In the genomic region with DNA sequence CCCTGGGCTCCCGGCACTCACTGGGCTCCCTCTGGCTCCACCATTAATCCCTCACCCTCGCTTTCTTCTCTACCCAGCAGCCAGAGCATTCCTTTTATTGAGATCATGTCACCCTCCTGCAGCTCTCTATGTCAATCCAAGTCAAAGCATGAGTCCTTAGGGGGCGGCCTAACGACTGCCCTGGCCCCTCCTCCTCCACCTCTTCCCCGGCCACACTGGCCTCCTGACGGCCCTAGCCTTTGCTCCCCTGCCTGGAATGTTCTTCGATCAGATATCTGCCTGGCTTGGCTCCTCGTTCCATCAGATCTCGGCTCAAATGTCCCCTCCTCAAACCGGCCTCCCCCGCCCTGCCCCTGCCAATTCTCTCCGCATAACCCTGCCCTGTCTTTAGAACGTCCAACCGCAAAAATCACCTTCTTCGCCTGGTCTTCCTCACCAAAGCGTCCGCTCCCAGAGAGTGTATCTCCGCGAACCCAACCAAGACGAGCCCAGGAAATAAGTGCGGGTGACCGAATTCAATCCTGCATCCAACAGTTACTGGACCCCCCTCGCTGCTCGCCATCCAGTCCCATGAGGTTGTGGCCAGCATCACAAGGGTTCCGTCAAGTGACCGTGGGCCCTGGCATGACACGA, we compare ENCODE assay signal across 29 cellular contexts. TPM values are rescaled to one million over a fixed set of nuclear protein-coding genes. Genes with fewer than 3 reads are reported as not detected.
DNase-seq lines count a peak whose midpoint lies in the region; ATAC-seq, FAIRE-seq and TF ChIP-seq lines count a peak whose summit lies in the region.
"Had no signal": no experiment of that assay in that cellular context is flagged by ENCODE, and none has a peak within 500 bp of the region (broad histone marks: within the 10 kb centered on the region; RNA-seq: fewer than 3 reads in every experiment).

No MANE protein-coding gene starts in this region.

- H3K9me3 ChIP-seq in sigmoid colon, result no peaks in the 10 kb centered on the region
- H3K9me3 ChIP-seq: A549, esophagus muscularis mucosa, prostate gland, tibial artery had no signal

- TF ChIP-seq EP300 in sigmoid colon (IDR thresholded peaks at IDR 0.05), result no peak

- no peaks in the 10 kb centered on the region for H3K27me3 ChIP-seq in sigmoid colon

- FAIRE-seq in GM12892 (lab: Jason Lieb, UNC), result no peak
- FAIRE-seq: A549, GM12878 had no signal

- peak overlapping the region in 2 of 4 donors; percentile 47 to 58 for H3K27ac ChIP-seq in sigmoid colon
- H3K27ac ChIP-seq: A549, brain microvascular endothelial cell, prostate gland, SK-N-MC, tibial artery had no signal

- H3K4me3 ChIP-seq in sigmoid colon, result no peak overlapping the region
- H3K4me3 ChIP-seq: A549, GM12878, prostate gland, SK-N-MC, smooth muscle cell had no signal

- no peak for TF ChIP-seq POLR2A in sigmoid colon (IDR thresholded peaks at IDR 0.05)
- no peak for TF ChIP-seq POLR2A in GM12892 (IDR thresholded peaks at IDR 0.05; ENCODE audit: low read depth, low read length)

- 75 to 78% methylated on average over 27 of the region's 27 CpGs for WGBS in sigmoid colon, 2 donors

- H3K4me1 ChIP-seq in sigmoid colon, result no peaks in the 10 kb centered on the region
- H3K4me1 ChIP-seq: A549, prostate gland had no signal

- H3K4me1 Mint-ChIP-seq in activated T-cell treated with anti-CD3 and anti-CD28 coated beads, Interleukin-2, amount 50 U/mL, for 72 hours (ENCODE audit: low read depth), result no peaks in the 10 kb centered on the region
- H3K4me1 Mint-ChIP-seq in WTC11, result peaks cover 9% of the 10 kb centered on the region

- no peak for DNase-seq in activated T-cell treated with anti-CD3 and anti-CD28 coated beads, Interleukin-2, amount 50 U/mL, for 72 hours
- no peak for DNase-seq in activated T-cell treated with anti-CD3 and anti-CD28 coated beads for 4 hours
- DNase-seq in WTC11 (ENCODE audit: low spot score), result no peak
- peak; percentile 52 for DNase-seq in islet precursor cell
- DNase-seq in sigmoid colon, result peak; percentile 55
- DNase-seq in NCI-H1417 (lab: John Stamatoyannopoulos, UW), result no peak
- DNase-seq in GM12892 (ENCODE audit: insufficient read length), result no peak
- DNase-seq: activated CD4-positive, alpha-beta T cell treated with anti-CD3 and anti-CD28 coated beads for 36 hours; activated CD8-positive, alpha-beta memory T cell treated with anti-CD3 and anti-CD28 coated beads, Interleukin-2, amount 50 U/mL, for 4 hours; activated naive CD4-positive, alpha-beta T cell treated with Interleukin-2 at 50 U/mL for 16 hours; brain microvascular endothelial cell; C1 segment of cervical spinal cord; GF-D8; left ventricle myocardium superior; NCI-H1105; NCI-H748 treated with DMSO at 0.1 percent for 48 hours; stimulated activated CD8-positive, alpha-beta memory T cell treated with anti-CD3 and anti-CD28 coated beads, Interleukin-4, amount 100 ng/mL, for 48 hours; T1000; tibial artery had no signal

- no peaks in the 10 kb centered on the region for H3K36me3 Mint-ChIP-seq in activated T-cell treated with anti-CD3 and anti-CD28 coated beads, Interleukin-2, amount 50 U/mL, for 72 hours (ENCODE audit: insufficient read depth in 2 of 2)
- no peaks in the 10 kb centered on the region for H3K36me3 Mint-ChIP-seq in WTC11

- H3K36me3 ChIP-seq in sigmoid colon, result no peaks in the 10 kb centered on the region
- H3K36me3 ChIP-seq: brain microvascular endothelial cell, esophagus muscularis mucosa, prostate gland, tibial artery had no signal

- no peak for ATAC-seq in activated T-cell treated with anti-CD3 and anti-CD28 coated beads, Interleukin-2, amount 50 U/mL, for 72 hours (replicated peaks in 1 of 2)
- ATAC-seq in WTC11 (peak; percentile 51), HG02763 (IDR thresholded peaks at IDR 0.05; ENCODE audit: unreplicated experiment) (no peak)
- ATAC-seq: A549; activated CD4-positive, alpha-beta T cell treated with anti-CD3 and anti-CD28 coated beads for 36 hours; GM12878; Panc1 had no signal

- CTCF ChIA-PET in WTC11 (lab: Charles Lee), result interaction anchor here (0.8 to 7.7 kb wide), 5 partner anchors 11 to 125 kb away, joined by 3 to 143 read pairs (median 3); a partner anchor contains a TSS

- no peak overlapping the region for H3K27ac Mint-ChIP-seq in activated T-cell treated with anti-CD3 and anti-CD28 coated beads, Interleukin-2, amount 50 U/mL, for 72 hours
- no peak overlapping the region for H3K27ac Mint-ChIP-seq in WTC11
- H3K27ac Mint-ChIP-seq: activated CD4-positive, alpha-beta T cell treated with anti-CD3 and anti-CD28 coated beads for 36 hours; dendritic cell treated with granulocyte-macrophage colony-stimulating factor and Interleukin-4, amounts not matched to agents 40 ng/mL and 50 ng/mL, for 4 days had no signal

- H3K4me3 Mint-ChIP-seq in activated T-cell treated with anti-CD3 and anti-CD28 coated beads, Interleukin-2, amount 50 U/mL, for 72 hours, result peak overlapping the region; percentile 23 to 61
- peak overlapping the region; percentile 55 for H3K4me3 Mint-ChIP-seq in WTC11
- H3K4me3 Mint-ChIP-seq: activated CD4-positive, alpha-beta T cell treated with anti-CD3 and anti-CD28 coated beads for 36 hours; dendritic cell treated with granulocyte-macrophage colony-stimulating factor and Interleukin-4, amounts not matched to agents 40 ng/mL and 50 ng/mL, for 4 days had no signal

- POLR2A ChIA-PET in WTC11 (lab: Charles Lee), result interaction anchor here (0.7 to 1.7 kb wide), 3 partner anchors 10 to 38 kb away, joined by 3 to 5 read pairs (median 4); a partner anchor contains a TSS

- peaks cover 43% of the 10 kb centered on the region for H3K27me3 Mint-ChIP-seq in activated T-cell treated with anti-CD3 and anti-CD28 coated beads, Interleukin-2, amount 50 U/mL, for 72 hours (ENCODE audit: low read depth)
- H3K27me3 Mint-ChIP-seq in WTC11 (ENCODE audit: low read depth), result peaks cover 8% of the 10 kb centered on the region

- H3K9me3 Mint-ChIP-seq in activated T-cell treated with anti-CD3 and anti-CD28 coated beads, Interleukin-2, amount 50 U/mL, for 72 hours, result no peaks in the 10 kb centered on the region
- no peaks in the 10 kb centered on the region for H3K9me3 Mint-ChIP-seq in WTC11
- H3K9me3 Mint-ChIP-seq: dendritic cell treated with granulocyte-macrophage colony-stimulating factor and Interleukin-4, amounts not matched to agents 40 ng/mL and 50 ng/mL, for 4 days had no signal

- TF ChIP-seq CTCF in WTC11 (IDR thresholded peaks at IDR 0.05) (no peak), sigmoid colon (IDR thresholded peaks at IDR 0.05) (no peak)

- intact Hi-C loops in sigmoid colon (cut with DNase I), result no loop called here

TF ChIP-seq in WTC11, 78 proteins besides CTCF, POLR2A, EP300 and RAD21 (continues in another document):
- TF ChIP-seq, protein P1, sequence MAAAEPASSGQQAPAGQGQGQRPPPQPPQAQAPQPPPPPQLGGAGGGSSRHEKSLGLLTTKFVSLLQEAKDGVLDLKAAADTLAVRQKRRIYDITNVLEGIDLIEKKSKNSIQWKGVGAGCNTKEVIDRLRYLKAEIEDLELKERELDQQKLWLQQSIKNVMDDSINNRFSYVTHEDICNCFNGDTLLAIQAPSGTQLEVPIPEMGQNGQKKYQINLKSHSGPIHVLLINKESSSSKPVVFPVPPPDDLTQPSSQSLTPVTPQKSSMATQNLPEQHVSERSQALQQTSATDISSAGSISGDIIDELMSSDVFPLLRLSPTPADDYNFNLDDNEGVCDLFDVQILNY (CRISPR knock-in tag; IDR thresholded peaks at IDR 0.05), result no peak
- TF ChIP-seq ZNF138 (CRISPR knock-in tag; conservative IDR thresholded peaks at IDR 0.05) (no peak), GABPB1 (CRISPR knock-in tag; IDR thresholded peaks at IDR 0.05) (no peak), PRRX2 (CRISPR knock-in tag; IDR thresholded peaks at IDR 0.05) (no peak), NFYB (CRISPR knock-in tag; conservative IDR thresholded peaks at IDR 0.05; ENCODE audit: low read depth) (no peak), IRF2 (CRISPR knock-in tag; IDR thresholded peaks at IDR 0.05; ENCODE audit: borderline replicate concordance, low read depth) (no peak)
- TF ChIP-seq, protein P2, sequence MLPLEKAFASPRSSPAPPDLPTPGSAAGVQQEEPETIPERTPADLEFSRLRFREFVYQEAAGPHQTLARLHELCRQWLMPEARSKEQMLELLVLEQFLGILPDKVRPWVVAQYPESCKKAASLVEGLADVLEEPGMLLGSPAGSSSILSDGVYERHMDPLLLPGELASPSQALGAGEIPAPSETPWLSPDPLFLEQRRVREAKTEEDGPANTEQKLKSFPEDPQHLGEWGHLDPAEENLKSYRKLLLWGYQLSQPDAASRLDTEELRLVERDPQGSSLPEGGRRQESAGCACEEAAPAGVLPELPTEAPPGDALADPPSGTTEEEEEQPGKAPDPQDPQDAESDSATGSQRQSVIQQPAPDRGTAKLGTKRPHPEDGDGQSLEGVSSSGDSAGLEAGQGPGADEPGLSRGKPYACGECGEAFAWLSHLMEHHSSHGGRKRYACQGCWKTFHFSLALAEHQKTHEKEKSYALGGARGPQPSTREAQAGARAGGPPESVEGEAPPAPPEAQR (CRISPR knock-in tag; IDR thresholded peaks at IDR 0.05), result no peak

RNA-seq across cellular contexts. Expression of a gene that starts 0.7 kb away (rescaled TPM):
- 1 to 10 TPM in 1 of 2 donors, under 1 TPM in 1; 0.50 to 1.2 TPM for total RNA-seq in activated T-cell treated with anti-CD3 and anti-CD28 coated beads, Interleukin-2, amount 50 U/mL, for 72 hours
- total RNA-seq in WTC11 (2021) (8.6 to 14.3 TPM (median 12.1 TPM) in 3 replicates), sigmoid colon (100 to 1,000 TPM in 1 of 4 donors, 10 to 100 TPM in 3; 33.9 to 135 (median 64.2) TPM)
- polyA plus RNA-seq in sigmoid colon, result 1 to 10 TPM in 1 of 3 donors, not detected in 2; 4.6 TPM
- 2.3 TPM for polyA plus RNA-seq in GM12892 (2012; ENCODE audit: missing spikeins)

RNA-seq across cellular contexts. Expression of a gene that starts 13.4 kb away (rescaled TPM):
- total RNA-seq in activated T-cell treated with anti-CD3 and anti-CD28 coated beads, Interleukin-2, amount 50 U/mL, for 72 hours, result 1 to 10 TPM; 1.8 to 2.2 TPM
- total RNA-seq in WTC11 (2021), result 102 to 112 TPM (median 110 TPM) in 3 replicates
- 10 to 100 TPM; 31.9 to 60.7 (median 35.1) TPM for total RNA-seq in sigmoid colon
- 100 to 1,000 TPM in 1 of 3 donors, 10 to 100 TPM in 2; 67.9 to 158 (median 70.5) TPM for polyA plus RNA-seq in sigmoid colon
- polyA plus RNA-seq in GM12892 (2012; ENCODE audit: missing spikeins), result 1.8 TPM

RNA-seq across cellular contexts. Expression of a gene that starts 27.3 kb away (rescaled TPM):
- not detected for total RNA-seq in activated T-cell treated with anti-CD3 and anti-CD28 coated beads, Interleukin-2, amount 50 U/mL, for 72 hours
- total RNA-seq in WTC11 (2021) (2.5 to 2.8 TPM (median 2.5 TPM) in 3 replicates), sigmoid colon (not detected)
- under 1 TPM in 1 of 3 donors, not detected in 2; 0.06 TPM for polyA plus RNA-seq in sigmoid colon
- polyA plus RNA-seq in GM12892 (2012; ENCODE audit: missing spikeins), result not detected
- total RNA-seq: esophagus muscularis mucosa, HT-29 had no signal
- polyA plus RNA-seq: GM12878 had no signal

RNA-seq across cellular contexts. Expression of a gene that starts 49.9 kb away (rescaled TPM):
- 10 to 100 TPM; 91.5 to 94.1 TPM for total RNA-seq in activated T-cell treated with anti-CD3 and anti-CD28 coated beads, Interleukin-2, amount 50 U/mL, for 72 hours
- 142 to 150 TPM (median 144 TPM) in 3 replicates for total RNA-seq in WTC11 (2021)
- 100 to 1,000 TPM in 1 of 4 donors, 10 to 100 TPM in 3; 59.3 to 124 (median 70.4) TPM for total RNA-seq in sigmoid colon
- 100 to 1,000 TPM in 1 of 3 donors, 10 to 100 TPM in 2; 61.3 to 216 (median 70.9) TPM for polyA plus RNA-seq in sigmoid colon
- 65.0 TPM for polyA plus RNA-seq in GM12892 (2012; ENCODE audit: missing spikeins)

RNA-seq across cellular contexts. Expression of a gene that starts 50.3 kb away (rescaled TPM):
- 1 to 10 TPM; 8.0 to 8.3 TPM for total RNA-seq in activated T-cell treated with anti-CD3 and anti-CD28 coated beads, Interleukin-2, amount 50 U/mL, for 72 hours
- total RNA-seq in WTC11 (2021) (9.1 to 10.4 TPM (median 9.5 TPM) in 3 replicates), sigmoid colon (10 to 100 TPM; 11.0 to 21.3 (median 18.3) TPM)
- polyA plus RNA-seq in sigmoid colon, result 10 to 100 TPM in 1 of 3 donors, 1 to 10 TPM in 2; 1.8 to 12.8 (median 3.2) TPM
- 0.47 TPM for polyA plus RNA-seq in GM12892 (2012; ENCODE audit: missing spikeins)

Comparison
In these comparisons a context has a peak if more than half of its experiments do, and no peak if none do; other contexts are left out.
1. DNase-seq: peak in islet precursor cell (single experiment) and sigmoid colon (single experiment); none in activated T-cell treated with anti-CD3 and anti-CD28 coated beads, Interleukin-2, amount 50 U/mL, for 72 hours (0 of 2), activated T-cell treated with anti-CD3 and anti-CD28 coated beads for 4 hours (single experiment), WTC11 (single experiment), NCI-H1417 (0 of 3) and GM12892 (single experiment).
2. RNA of a gene that starts 13.4 kb away (total RNA-seq): 102 to 112 TPM in WTC11 and 31.9 to 60.7 TPM in sigmoid colon; 1.8 to 2.2 TPM in activated T-cell treated with anti-CD3 and anti-CD28 coated beads, Interleukin-2, amount 50 U/mL, for 72 hours; every median in the first group is over 10 times any median in the second.